Comparison of ENCODE assay signal across 21 cellular contexts in genomic region chr5:148666353-148666752, GRCh38. TPM values are rescaled to one million over a fixed set of nuclear protein-coding genes. Genes with fewer than 3 reads are reported as not detected.
"Had no signal": no experiment of that assay in that cellular context is flagged by ENCODE, and none has a peak within 500 bp of the region (broad histone marks: within the 10 kb centered on the region; RNA-seq: fewer than 3 reads in every experiment).

No MANE protein-coding gene starts in this region.

- H3K27me3 ChIP-seq: body of pancreas, gastroesophageal sphincter, right atrium auricular region, transverse colon had no signal

- ATAC-seq: activated CD8-positive, alpha-beta T cell treated with anti-CD3 and anti-CD28 coated beads, Interleukin-2, amount 10 ng/mL, durations not matched to agents 7 days and 5 days; activated T-cell treated with anti-CD3 and anti-CD28 coated beads, Interleukin-2, amount 50 U/mL, for 72 hours; body of pancreas; effector memory CD8-positive, alpha-beta T cell; gastroesophageal sphincter; left lobe of liver; natural killer cell; stimulated activated naive CD8-positive, alpha-beta T cell treated with anti-CD3 and anti-CD28 coated beads, Interleukin-15, Interleukin-2, amounts not matched to agents 100 U/mL and 50 U/mL, for 24 hours; T-helper 17 cell had no signal

- H3K9me3 ChIP-seq: body of pancreas, gastroesophageal sphincter, right atrium auricular region, transverse colon had no signal

- H3K4me3 ChIP-seq: body of pancreas, gastroesophageal sphincter, right atrium auricular region, transverse colon had no signal

- DNase-seq: activated B cell treated with CpG ODN at 0.5 μM for 24 hours; activated CD4-positive, alpha-beta T cell treated with anti-CD3 and anti-CD28 coated beads for 48 hours; activated CD8-positive, alpha-beta memory T cell treated with anti-CD3 and anti-CD28 coated beads, Interleukin-2, amount 50 U/mL, for 4 hours; activated CD8-positive, alpha-beta T cell treated with anti-CD3 and anti-CD28 coated beads, Interleukin-2, amount 10 ng/mL, durations not matched to agents 7 days and 5 days; activated gamma-delta T cell; activated T-cell treated with anti-CD3 and anti-CD28 coated beads, Interleukin-2, amount 50 U/mL, for 72 hours; amygdala; body of pancreas; effector memory CD8-positive, alpha-beta T cell; mesenchymal stem cell; natural killer cell; occipital lobe; stimulated activated naive CD8-positive, alpha-beta T cell treated with anti-CD3 and anti-CD28 coated beads, Interleukin-15, Interleukin-2, amounts not matched to agents 100 U/mL and 50 U/mL, for 24 hours; T-helper 17 cell; transverse colon had no signal

- H3K36me3 ChIP-seq: gastroesophageal sphincter, right atrium auricular region, transverse colon had no signal

- H3K4me1 ChIP-seq: body of pancreas, gastroesophageal sphincter, right atrium auricular region had no signal

- FAIRE-seq: islet of Langerhans, TTC549 had no signal

- H3K27ac ChIP-seq: body of pancreas, gastroesophageal sphincter, right atrium auricular region had no signal

RNA-seq across cellular contexts. Expression of gene HTR4, which starts 12.0 kb away (rescaled TPM):
- total RNA-seq: activated B cell treated with CpG ODN at 0.5 μM for 24 hours; activated CD8-positive, alpha-beta T cell treated with anti-CD3 and anti-CD28 coated beads, Interleukin-2, amount 10 ng/mL, durations not matched to agents 7 days and 5 days; activated T-cell treated with anti-CD3 and anti-CD28 coated beads, Interleukin-2, amount 50 U/mL, for 72 hours; body of pancreas; epithelial cell of proximal tubule; left lobe of liver; natural killer cell; T-helper 17 cell had no signal
